In the genomic region with DNA sequence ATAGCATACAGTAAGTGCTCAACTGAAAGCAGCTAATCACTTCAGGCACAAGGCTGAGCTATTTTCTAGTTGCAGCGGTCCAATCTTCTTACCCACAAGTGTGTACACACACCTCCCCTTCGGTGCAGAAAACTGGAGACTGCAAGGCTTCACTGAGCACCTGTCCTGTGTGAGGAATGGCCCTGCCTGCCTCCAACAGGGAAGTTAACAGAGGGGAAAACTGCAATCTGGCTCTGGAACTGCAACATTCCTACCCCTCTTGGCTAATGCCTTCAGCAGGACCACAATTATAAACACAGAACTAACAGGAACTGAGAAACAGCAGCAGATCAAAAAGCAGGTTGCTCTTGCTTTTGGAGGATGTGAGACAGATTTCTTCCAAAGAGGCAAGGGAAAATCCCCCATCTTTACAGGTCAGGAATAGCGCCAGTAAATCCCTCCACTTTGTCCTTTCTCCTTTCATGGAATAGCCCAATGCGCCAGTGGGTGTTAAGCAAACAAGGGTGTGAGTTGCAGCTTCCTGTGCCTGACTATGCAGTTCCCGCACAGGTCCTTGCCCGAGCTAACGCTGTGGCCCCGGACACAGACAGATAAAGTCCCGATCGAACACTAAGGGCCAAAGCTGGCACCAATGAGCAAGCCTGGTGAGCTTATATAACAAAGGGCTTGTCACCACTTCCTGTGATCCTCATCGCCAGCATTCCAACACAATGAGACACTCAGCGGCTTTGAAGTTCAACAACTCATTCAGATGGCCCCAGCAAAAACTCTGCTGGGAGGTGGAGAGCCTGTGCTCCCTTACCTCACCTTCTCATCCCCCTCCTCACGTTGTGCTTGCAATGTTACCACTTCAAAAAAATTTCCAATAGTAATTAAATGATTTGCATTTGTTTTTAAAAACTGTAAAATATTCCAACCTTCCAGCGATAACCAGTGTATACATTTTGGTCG, we compare ENCODE assay signal across 7 cellular contexts. TPM values are rescaled to one million over a fixed set of nuclear protein-coding genes. Genes with fewer than 3 reads are reported as not detected.
DNase-seq lines count a peak whose midpoint lies in the region; ATAC-seq and TF ChIP-seq lines count a peak whose summit lies in the region.

No MANE protein-coding gene starts in this region.

- intact Hi-C loops in left lung (cut with DNase I) = no loop called here

- ATAC-seq in GM21786 (IDR thresholded peaks at IDR 0.05; ENCODE audit: unreplicated experiment) = peak; percentile 60
- peak; percentile 73 for ATAC-seq in left lung
- ATAC-seq in HG02938 (IDR thresholded peaks at IDR 0.05; ENCODE audit: unreplicated experiment) = no peak

- no peaks in the 10 kb centered on the region for H3K27me3 ChIP-seq in left lung
- H3K27me3 ChIP-seq in thymus (ENCODE audit: control insufficient read depth, insufficient read depth) = no peaks in the 10 kb centered on the region

- no peaks in the 10 kb centered on the region for H3K36me3 ChIP-seq in left lung
- no peaks in the 10 kb centered on the region for H3K36me3 ChIP-seq in thymus (ENCODE audit: control insufficient read depth, insufficient read depth)

- H3K4me3 ChIP-seq in left lung (no peak overlapping the region), thymus (ENCODE audit: low read length) (no peak overlapping the region)

- H3K27ac ChIP-seq in left lung = peak overlapping the region; percentile 80 to 85
- H3K27ac ChIP-seq in thymus (ENCODE audit: low read depth) = peak overlapping the region; percentile 76

- H3K9me3 ChIP-seq in left lung = no peaks in the 10 kb centered on the region
- no peaks in the 10 kb centered on the region for H3K9me3 ChIP-seq in thymus (ENCODE audit: control insufficient read depth)

- no peak for TF ChIP-seq CTCF in left lung (IDR thresholded peaks at IDR 0.05)

- DNase-seq in NCI-H460 (ENCODE audit: extremely low read depth, low read depth) (peak; percentile 85), dermis blood vessel endothelial cell (peak; percentile 96), left lung (peak in 1 of 2 donors; percentile 71), NOMO-1 (lab: John Stamatoyannopoulos, UW; ENCODE audit: unreplicated experiment in 2 of 2) (no peak)

- WGBS in thymus = 53% methylated on average over 15 of the region's 15 CpGs

- H3K4me1 ChIP-seq in left lung (peaks cover 22 to 58% of the 10 kb centered on the region in 2 donors), thymus (ENCODE audit: control insufficient read depth, insufficient read depth, low read length) (peaks cover 3% of the 10 kb centered on the region)

RNA-seq across cellular contexts. Expression of a gene that starts 21.5 kb away (rescaled TPM):
- 12.5 and 14.3 TPM in 2 replicates for total RNA-seq in NCI-H460 (2014; rRNA removed; shearing (Covaris generic))
- 10.8 and 14.0 TPM in 2 replicates for polyA plus RNA-seq in NCI-H460 (2014; cell fraction: nucleus; rRNA removed)
- total RNA-seq in dermis blood vessel endothelial cell (32.8 and 33.4 TPM in 2 replicates), left lung (10 to 100 TPM; 26.7 to 26.8 TPM)
- 5.5 TPM for polyA plus RNA-seq in thymus

Comparison
In these comparisons a context has a peak if more than half of its experiments do, and no peak if none do; other contexts are left out.
1. DNase-seq: peak in NCI-H460 (single experiment) and dermis blood vessel endothelial cell (single experiment); none in NOMO-1 (0 of 2).